ENCODE assay signal across 13 cellular contexts in the genomic region with DNA sequence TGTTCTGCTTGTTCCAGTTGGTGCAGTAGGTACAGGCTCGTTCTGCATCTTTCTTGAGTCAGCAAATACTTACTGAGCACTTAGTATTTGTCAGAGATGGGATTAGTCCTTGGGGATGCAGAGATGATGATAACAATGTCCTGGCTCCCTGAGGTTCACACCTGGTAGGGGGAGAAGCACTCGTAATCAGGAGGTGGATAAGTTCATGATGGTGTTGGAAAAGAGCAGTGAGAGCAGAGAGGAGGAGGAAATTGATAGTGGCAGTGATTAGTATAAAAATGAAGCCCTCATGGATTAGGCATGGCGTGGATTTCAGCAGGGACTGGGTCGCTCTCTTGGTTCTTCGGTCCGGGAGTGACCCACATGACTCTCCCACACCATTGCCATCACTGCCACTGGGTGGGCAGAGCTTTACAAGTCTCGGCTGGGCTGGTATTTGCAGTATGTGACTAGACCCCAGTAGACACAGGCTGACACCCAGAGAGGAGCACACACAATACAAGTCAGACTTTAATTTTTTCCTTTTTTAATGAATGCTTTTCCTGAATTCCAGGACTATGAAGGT. TPM values are rescaled to one million over a fixed set of nuclear protein-coding genes. Genes with fewer than 3 reads are reported as not detected.
DNase-seq lines count a peak whose midpoint lies in the region; ATAC-seq, FAIRE-seq and TF ChIP-seq lines count a peak whose summit lies in the region.
"Had no signal": no experiment of that assay in that cellular context is flagged by ENCODE, and none has a peak within 500 bp of the region (broad histone marks: within the 10 kb centered on the region; RNA-seq: fewer than 3 reads in every experiment).

No MANE protein-coding gene starts in this region.

- H3K27me3 Mint-ChIP-seq in activated naive CD4-positive, alpha-beta T cell treated with anti-CD3 and anti-CD28 coated beads for 36 hours (ENCODE audit: low read depth): peaks cover 66% of the 10 kb centered on the region
- H3K27me3 Mint-ChIP-seq in GM23338 (ENCODE audit: insufficient read depth, low read depth, poor library complexity): peaks cover 49% of the 10 kb centered on the region

- H3K23ac ChIP-seq in H1 (ENCODE audit: insufficient read length): no peak overlapping the region

- no peak for TF ChIP-seq RAD21 in H1 (IDR thresholded peaks at IDR 0.05 in 1 of 2, conservative IDR thresholded peaks at IDR 0.05 in 1 of 2; ENCODE audit: low read depth in 2 of 2, low read length in 2 of 2)

- no peak for FAIRE-seq in H1 (lab: Jason Lieb, UNC)

- H3K4me3 ChIP-seq in GM23338 (peak overlapping the region; percentile 79), H1 (ENCODE audit: extremely low read depth in 1 of 4, insufficient read depth in 2 of 4, low read depth in 3 of 4, low read length in 4 of 4) (peak overlapping the region in 1 of 4 experiments; percentile 64; a peak in 2 of 8 replicates), sigmoid colon (peak overlapping the region in 3 of 4 donors; percentile 36 to 55 (median 50))

- H3K27me3 ChIP-seq in GM23338 (ENCODE audit: insufficient read depth): peaks cover 70% of the 10 kb centered on the region
- peaks cover 21 to 45% (median 41%) of the 10 kb centered on the region in 4 experiments for H3K27me3 ChIP-seq in H1 (replicated peaks in 1 of 4; ENCODE audit: control insufficient read depth in 3 of 4, extremely low read depth in 1 of 4, insufficient read depth in 3 of 4, low read length in 3 of 4)
- H3K27me3 ChIP-seq in sigmoid colon: peaks cover 8 to 71% (median 46%) of the 10 kb centered on the region in 3 donors

- H2AK5ac ChIP-seq in H1 (ENCODE audit: low read depth, low read length): 0 out of 2 replicates have a peak overlapping the region, but pooled peaks have one; percentile 2

- H3K9me2 ChIP-seq in GM23338 (ENCODE audit: insufficient read depth): no peaks in the 10 kb centered on the region

- 81% methylated on average over 7 of the region's 7 CpGs; no CpG with 5 or more reads in 1 of the 2 experiments for WGBS in H1 (ENCODE audit: extremely low coverage in 1 of 2, insufficient coverage in 1 of 2, insufficient read length in 1 of 2, insufficient replicate concordance in 2 of 2, low coverage in 1 of 2, low lambda C conversion rate in 2 of 2, missing lambda C conversion rate in 1 of 2), 2 experiments
- WGBS in sigmoid colon, 2 donors: 54 to 66% methylated on average over 7 of the region's 7 CpGs

- CTCF ChIA-PET in activated naive CD4-positive, alpha-beta T cell treated with anti-CD3 and anti-CD28 coated beads for 36 hours (lab: Charles Lee): interaction anchor here (1.0 kb wide), 1 partner anchor 45 kb away, joined by 3 read pairs; no protein-coding TSS in a partner anchor
- CTCF ChIA-PET in H1 (lab: Charles Lee; ENCODE audit: partially characterized antibody): interaction anchor here (1.4 kb wide), 1 partner anchor 157 kb away, joined by 5 read pairs; no protein-coding TSS in a partner anchor

- POLR2A ChIA-PET in H1 (lab: Charles Lee; ENCODE audit: partially characterized antibody): no interaction called here

- H3K23me2 ChIP-seq in H1 (ENCODE audit: low read depth, low read length): peaks cover 10% of the 10 kb centered on the region; the same call in 1 of the 2 replicates

- no peaks in the 10 kb centered on the region for H3K79me1 ChIP-seq in H1 (ENCODE audit: low read depth, low read length)

- peaks cover 14% of the 10 kb centered on the region for H3K4me1 Mint-ChIP-seq in activated naive CD4-positive, alpha-beta T cell treated with anti-CD3 and anti-CD28 coated beads for 36 hours (ENCODE audit: low read depth)
- peaks cover 9% of the 10 kb centered on the region for H3K4me1 Mint-ChIP-seq in GM23338

- H3F3A ChIP-seq in GM23338 (replicated peaks; ENCODE audit: low read depth): no peaks in the 10 kb centered on the region

- no peak overlapping the region for H3K27ac Mint-ChIP-seq in activated naive CD4-positive, alpha-beta T cell treated with anti-CD3 and anti-CD28 coated beads for 36 hours
- no peak overlapping the region for H3K27ac Mint-ChIP-seq in GM23338
- H3K27ac Mint-ChIP-seq: dendritic cell treated with granulocyte-macrophage colony-stimulating factor and Interleukin-4, amounts not matched to agents 40 ng/mL and 50 ng/mL, for 4 days had no signal

- no peak overlapping the region for H3K56ac ChIP-seq in H1 (replicated peaks; ENCODE audit: insufficient read length, low read depth, low read length)

- no peak overlapping the region for H2BK20ac ChIP-seq in H1 (ENCODE audit: low read length)

- no peak for DNase-seq in activated naive CD4-positive, alpha-beta T cell treated with anti-CD3 and anti-CD28 coated beads for 36 hours
- no peak for DNase-seq in activated naive CD4-positive, alpha-beta T cell treated with anti-CD3 and anti-CD28 coated beads, Interleukin-2, amount 50 U/mL, for 16 hours
- DNase-seq in GM23338 (ENCODE audit: low spot score): no peak
- DNase-seq in H1 (ENCODE audit: low read depth in 1 of 2, low spot score in 2 of 2): no peak
- DNase-seq in sigmoid colon: no peak
- DNase-seq: NCI-H187, NCI-H510A had no signal

- no peaks in the 10 kb centered on the region for H3K36me3 Mint-ChIP-seq in activated naive CD4-positive, alpha-beta T cell treated with anti-CD3 and anti-CD28 coated beads for 36 hours (ENCODE audit: low read depth)
- no peaks in the 10 kb centered on the region; the same call in 2 of the 3 replicates for H3K36me3 Mint-ChIP-seq in GM23338 (ENCODE audit: low read depth)

- H3K27ac ChIP-seq in GM23338 (ENCODE audit: low read depth): no peak overlapping the region
- H3K27ac ChIP-seq in H1 (ENCODE audit: low read depth, low read length): no peak overlapping the region
- no peak overlapping the region for H3K27ac ChIP-seq in sigmoid colon
- H3K27ac ChIP-seq: prostate gland had no signal

- H2BK5ac ChIP-seq in H1 (ENCODE audit: low read depth, low read length): no peak overlapping the region

- no peak overlapping the region for H4K91ac ChIP-seq in H1 (replicated peaks; ENCODE audit: insufficient read length, low read length)

- no peaks in the 10 kb centered on the region for H3K9me3 Mint-ChIP-seq in activated naive CD4-positive, alpha-beta T cell treated with anti-CD3 and anti-CD28 coated beads for 36 hours
- peaks cover 3% of the 10 kb centered on the region; the same call in 1 of the 3 replicates for H3K9me3 Mint-ChIP-seq in GM23338
- H3K9me3 Mint-ChIP-seq: dendritic cell treated with granulocyte-macrophage colony-stimulating factor and Interleukin-4, amounts not matched to agents 40 ng/mL and 50 ng/mL, for 4 days had no signal

- no peak overlapping the region for H3K18ac ChIP-seq in H1 (ENCODE audit: extremely low read depth, low read length)

- peak overlapping the region; percentile 73 for H3K4me3 Mint-ChIP-seq in activated naive CD4-positive, alpha-beta T cell treated with anti-CD3 and anti-CD28 coated beads for 36 hours
- H3K4me3 Mint-ChIP-seq in GM23338: peak overlapping the region; percentile 75

- no peak for TF ChIP-seq EP300 in H1 (IDR thresholded peaks at IDR 0.05; ENCODE audit: borderline replicate concordance in 1 of 2, low read depth in 2 of 2, low read length in 2 of 2)
- TF ChIP-seq EP300 in sigmoid colon (IDR thresholded peaks at IDR 0.05): no peak

- ATAC-seq in GM23338: no peak
- no peak for ATAC-seq in HG02870 (IDR thresholded peaks at IDR 0.05; ENCODE audit: unreplicated experiment)
- no peak for ATAC-seq in GM21381 (IDR thresholded peaks at IDR 0.05; ENCODE audit: unreplicated experiment)
- no peak for ATAC-seq in GM18511 (IDR thresholded peaks at IDR 0.05; ENCODE audit: unreplicated experiment)

- H2BK120ac ChIP-seq in H1 (replicated peaks; ENCODE audit: low read depth, low read length): no peak overlapping the region

- no peak overlapping the region for H4K8ac ChIP-seq in H1 (ENCODE audit: extremely low read depth, insufficient read depth, low read length)

- H3K14ac ChIP-seq in H1 (ENCODE audit: insufficient read length): no peak overlapping the region

- H2BK12ac ChIP-seq in H1 (ENCODE audit: low read depth, low read length): peak overlapping the region; percentile 92; the same call in 1 of the 2 replicates

- no peaks in the 10 kb centered on the region for H4K20me1 ChIP-seq in GM23338 (replicated peaks; ENCODE audit: insufficient read depth)
- no peaks in the 10 kb centered on the region for H4K20me1 ChIP-seq in H1 (replicated peaks in 1 of 2; ENCODE audit: control insufficient read depth in 1 of 2, insufficient read depth in 2 of 2, low read length in 2 of 2)

- peaks cover 12% of the 10 kb centered on the region; the same call in 1 of the 2 replicates for H3K4me1 ChIP-seq in GM23338 (ENCODE audit: insufficient read depth)
- peaks cover 0 to 5% (median 1%) of the 10 kb centered on the region in 4 experiments; a peak in 5 of 7 replicates for H3K4me1 ChIP-seq in H1 (replicated peaks in 1 of 4; ENCODE audit: control insufficient read depth in 3 of 4, insufficient read depth in 4 of 4, low read length in 3 of 4)
- peaks cover 0 to 22% (median 20%) of the 10 kb centered on the region in 4 donors for H3K4me1 ChIP-seq in sigmoid colon
- H3K4me1 ChIP-seq: prostate gland had no signal

- H2BK15ac ChIP-seq in H1 (ENCODE audit: low read length): peak overlapping the region; percentile 8; the same call in 1 of the 2 replicates

- H3K36me3 ChIP-seq in GM23338 (ENCODE audit: insufficient read depth) (no peaks in the 10 kb centered on the region), H1 (ENCODE audit: control insufficient read depth in 2 of 4, insufficient read depth in 4 of 4, low read length in 3 of 4) (no peaks in the 10 kb centered on the region; a peak in 1 of 8 replicates), sigmoid colon (no peaks in the 10 kb centered on the region)
- H3K36me3 ChIP-seq: prostate gland had no signal

- intact Hi-C loops in activated naive CD4-positive, alpha-beta T cell treated with anti-CD3 and anti-CD28 coated beads for 36 hours (cut with micrococcal nuclease): no loop called here
- intact Hi-C loops in sigmoid colon (cut with DNase I): no loop called here

- H3K79me2 ChIP-seq in GM23338 (replicated peaks; ENCODE audit: insufficient read depth) (no peaks in the 10 kb centered on the region), H1 (ENCODE audit: control insufficient read depth in 1 of 2, insufficient read depth in 2 of 2, low read length in 2 of 2) (no peaks in the 10 kb centered on the region)

- H3K4me2 ChIP-seq in GM23338: peak overlapping the region; percentile 100; the same call in 1 of the 2 replicates
- H3K4me2 ChIP-seq in H1 (ENCODE audit: insufficient read depth in 1 of 2, low read depth in 2 of 2, low read length in 2 of 2): peak overlapping the region; percentile 83 to 88; a peak in 1 of 4 replicates

- no peak overlapping the region for H4K5ac ChIP-seq in H1 (ENCODE audit: insufficient read length, low read depth, low read length)

- H3K4ac ChIP-seq in H1 (replicated peaks; ENCODE audit: insufficient read length, low read depth, low read length): no peak overlapping the region

- TF ChIP-seq POLR2A in H1 (IDR thresholded peaks at IDR 0.05; ENCODE audit: control extremely low read depth in 1 of 2, low read depth in 2 of 2, low read length in 2 of 2) (no peak), sigmoid colon (IDR thresholded peaks at IDR 0.05) (no peak)

- H3K9me3 ChIP-seq in H1 (ENCODE audit: insufficient read depth in 2 of 2, low read depth in 1 of 2, low read length in 1 of 2): peaks cover 0 to 2% of the 10 kb centered on the region in 2 experiments; a peak in 1 of 4 replicates
- H3K9me3 ChIP-seq in sigmoid colon: no peaks in the 10 kb centered on the region
- H3K9me3 ChIP-seq: prostate gland had no signal

- peak overlapping the region; percentile 98 for H2AFZ ChIP-seq in GM23338
- no peak overlapping the region for H2AFZ ChIP-seq in H1 (ENCODE audit: low read length)

- TF ChIP-seq CTCF in GM23338 (conservative IDR thresholded peaks at IDR 0.05; ENCODE audit: low read depth in 2 of 2): no peak
- no peak for TF ChIP-seq CTCF in H1 (IDR thresholded peaks at IDR 0.05; ENCODE audit: control extremely low read depth in 1 of 3, insufficient read depth in 1 of 3, low read depth in 1 of 3, low read length in 3 of 3)
- TF ChIP-seq CTCF in sigmoid colon (IDR thresholded peaks at IDR 0.05): no peak

- H3K9ac ChIP-seq in H1 (replicated peaks in 1 of 4; ENCODE audit: extremely low read depth in 1 of 4, low read depth in 3 of 4, low read length in 3 of 4): no peak overlapping the region

RNA-seq across cellular contexts. Expression of a gene that starts 1.4 kb away (rescaled TPM):
- total RNA-seq in activated naive CD4-positive, alpha-beta T cell treated with anti-CD3 and anti-CD28 coated beads for 36 hours: under 1 TPM; 0.07 TPM
- total RNA-seq in GM23338 (2014; rRNA removed; shearing (Covaris generic)): 0.16 and 0.76 TPM in 2 replicates
- polyA plus RNA-seq in GM23338 (2016; fragmentation: Nextera tagmentation; extraction: Ambion mirVana) (0.06 and 0.09 TPM in 2 replicates), H1 (2011; rRNA removed) (0.09 and 0.22 TPM in 2 replicates), sigmoid colon (1 to 10 TPM in 1 of 3 donors, not detected in 2; 2.0 TPM)
- 0.20 and 0.46 TPM in 2 replicates for total RNA-seq in H1 (2021; fragmentation: NEBNext Ultra II Directional; extraction: Animal tissue kit (Norgen Biotek cat#: 25700))
- 0.17 TPM for polyA plus RNA-seq in H1 (2011; cell fraction: cytosol; rRNA removed)
- polyA plus RNA-seq in H1 (2011; cell fraction: nucleus; rRNA removed): 0.10 TPM
- polyA plus RNA-seq in H1 (2012, experiment 1 of 2): 0.19 to 0.35 TPM (median 0.27 TPM) in 4 replicates
- not detected for polyA plus RNA-seq in H1 (2012, experiment 2 of 2)
- 0.43 TPM for polyA plus RNA-seq in H1 (2013, experiment 1 of 2)
- 0.44 TPM for polyA plus RNA-seq in H1 (2013, experiment 2 of 2)
- polyA minus RNA-seq in H1 (2011; rRNA and poly(A)+ RNA removed): 0.88 and 1.4 TPM in 2 replicates
- 0.29 TPM for polyA minus RNA-seq in H1 (2011; cell fraction: cytosol; rRNA and poly(A)+ RNA removed)
- polyA minus RNA-seq in H1 (2011; cell fraction: nucleus; rRNA and poly(A)+ RNA removed): 1.1 TPM
- 1 to 10 TPM; 2.5 to 5.0 (median 3.6) TPM for total RNA-seq in sigmoid colon
- total RNA-seq: M059J had no signal
